Comparison of ENCODE assay signal across 8 cellular contexts in the genomic region with DNA sequence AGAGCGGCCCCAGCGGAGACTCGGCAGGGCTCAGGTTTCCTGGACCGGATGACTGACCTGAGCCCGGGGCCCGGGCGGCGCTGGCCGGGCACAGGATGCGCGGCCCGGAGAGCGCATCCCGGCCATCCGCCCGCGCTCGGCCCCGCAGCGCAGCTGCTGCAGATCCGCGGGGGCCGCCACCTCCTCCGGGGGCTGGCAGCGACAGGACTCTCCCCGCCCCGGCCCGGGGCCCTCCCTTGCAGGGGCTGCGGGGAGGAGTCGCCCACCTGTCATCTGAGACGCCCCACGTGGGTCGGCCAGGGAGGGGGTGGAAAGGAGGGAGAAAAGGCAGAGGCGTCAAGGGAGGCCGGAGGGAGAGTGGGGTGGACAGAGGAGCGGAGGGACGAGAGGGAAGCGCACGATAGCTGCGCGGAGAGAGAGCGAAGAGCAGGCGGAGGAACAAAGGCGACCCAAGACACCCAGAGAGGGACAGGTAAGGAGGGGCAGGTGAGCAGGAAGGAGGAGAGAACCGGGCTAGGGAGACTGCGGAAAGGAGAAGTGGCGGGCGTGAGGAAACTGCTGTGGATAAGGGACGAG. TPM values are rescaled to one million over a fixed set of nuclear protein-coding genes. Genes with fewer than 3 reads are reported as not detected.
A peak's percentile ranks its signal among the peaks of the same experiment; 100 is the strongest.
DNase-seq lines count a peak whose midpoint lies in the region; ATAC-seq and TF ChIP-seq lines count a peak whose summit lies in the region.

No MANE protein-coding gene starts in this region.

- peak overlapping the region; percentile 95 for H3K4me2 ChIP-seq in GM23248 (ENCODE audit: unreplicated experiment)

- peaks cover 24% of the 10 kb centered on the region; the same call in 1 of the 2 replicates for H4K20me1 ChIP-seq in GM23248 (ENCODE audit: insufficient read depth)

- H3K79me2 ChIP-seq in GM23248 (ENCODE audit: insufficient read depth): peaks cover 45% of the 10 kb centered on the region

- peak; percentile 78 for ATAC-seq in SK-N-SH treated with all-trans-retinoic acid at 6 μM for 48 hours

- H3K36me3 ChIP-seq in GM06990 (ENCODE audit: control insufficient read depth, insufficient read depth, low read length) (no peaks in the 10 kb centered on the region), GM23248 (ENCODE audit: low read depth) (peaks cover 18% of the 10 kb centered on the region), ascending aorta (peaks cover 0 to 5% of the 10 kb centered on the region in 2 donors)

- no peaks in the 10 kb centered on the region for H3K27me3 ChIP-seq in GM06990 (replicated peaks; ENCODE audit: control insufficient read depth, insufficient read depth, low read length)
- H3K27me3 ChIP-seq in GM23248 (replicated peaks; ENCODE audit: insufficient read depth): no peaks in the 10 kb centered on the region
- H3K27me3 ChIP-seq in ascending aorta: no peaks in the 10 kb centered on the region

- intact Hi-C loops in ascending aorta (cut with DNase I): loop anchor here (2.0 to 5.0 kb wide), 6 partner anchors 43 to 794 kb away; partner anchors contain the start of genes NOL11 and WIPI1

- H2AFZ ChIP-seq in GM23248: peak overlapping the region; percentile 97

- no peaks in the 10 kb centered on the region for H3K9me2 ChIP-seq in GM23248 (ENCODE audit: insufficient read depth)

- TF ChIP-seq CTCF in GM06990 (IDR thresholded peaks at IDR 0.05; ENCODE audit: insufficient read depth, low read length, poor library complexity, severe bottlenecking) (no peak), ascending aorta (IDR thresholded peaks at IDR 0.05) (peak in 1 of 3 experiments; percentile 25), retinal pigment epithelial cell (conservative IDR thresholded peaks at IDR 0.05; ENCODE audit: low read depth, low read length) (peak; percentile 13)

- H3K4me1 ChIP-seq in GM23248 (ENCODE audit: insufficient read depth) (peaks cover 28% of the 10 kb centered on the region), ascending aorta (peaks cover 0 to 25% of the 10 kb centered on the region in 2 donors)

- H3K4me3 ChIP-seq in GM06990 (replicated peaks; ENCODE audit: low read depth, low read length): peak overlapping the region; percentile 94
- H3K4me3 ChIP-seq in GM23248: peak overlapping the region; percentile 99
- peak overlapping the region; percentile 88 to 100 for H3K4me3 ChIP-seq in ascending aorta
- H3K4me3 ChIP-seq in retinal pigment epithelial cell (ENCODE audit: low read length): peak overlapping the region; percentile 99

- H3K9me3 ChIP-seq in GM23248 (ENCODE audit: low read depth): no peaks in the 10 kb centered on the region
- H3K9me3 ChIP-seq in ascending aorta: no peaks in the 10 kb centered on the region

- DNase-seq in GM06990 (ENCODE audit: extremely low read depth, insufficient read length): peak; percentile 83
- DNase-seq in GM23248: peak; percentile 80
- peak; percentile 72 for DNase-seq in LHCN-M2 (ENCODE audit: low read depth)
- peak; percentile 47 to 90 for DNase-seq in ascending aorta (ENCODE audit: low spot score in 2 of 2)
- DNase-seq in hepatic stellate cell (ENCODE audit: low spot score): peak; percentile 77
- peak; percentile 31 for DNase-seq in retinal pigment epithelial cell (ENCODE audit: low read depth)
- DNase-seq in NCI-H1048 (lab: John Stamatoyannopoulos, UW): no peak

- in situ Hi-C loops in GM23248 (cut with MboI): no loop called here

- H3K9ac ChIP-seq in GM23248: peak overlapping the region; percentile 97

- H3K27ac ChIP-seq in GM23248 (peak overlapping the region; percentile 95), ascending aorta (peak overlapping the region; percentile 96)

- peaks cover 37% of the 10 kb centered on the region for H3F3A ChIP-seq in GM23248 (ENCODE audit: insufficient read depth)

- WGBS in GM23248 (ENCODE audit: low coverage in 1 of 2, low lambda C conversion rate in 2 of 2, missing lambda C conversion rate in 2 of 2), 2 experiments: 0 to 3% methylated on average over 29 to 49 of the region's 49 CpGs

TF ChIP-seq in SK-N-SH treated with all-trans-retinoic acid at 6 μM for 48 hours, 23 proteins besides CTCF, POLR2A, EP300 and RAD21:
- TF ChIP-seq POU6F1 (CRISPR knock-in tag; IDR thresholded peaks at IDR 0.05; ENCODE audit: borderline replicate concordance, low read depth) (no peak), ESRRG (CRISPR knock-in tag; IDR thresholded peaks at IDR 0.05) (no peak), CREB5 (CRISPR knock-in tag; IDR thresholded peaks at IDR 0.05; ENCODE audit: low read depth) (peak; percentile 48; the same call in 1 of the 2 replicates), CSRNP3 (CRISPR knock-in tag; IDR thresholded peaks at IDR 0.05) (peak; percentile 80; the same call in 1 of the 2 replicates), GLIS3 (CRISPR knock-in tag; IDR thresholded peaks at IDR 0.05) (no peak)

RNA-seq across cellular contexts. Expression of gene PRKAR1A, which starts 0.5 kb away (rescaled TPM):
- 281 and 287 TPM in 2 replicates for total RNA-seq in GM23248 (2014; rRNA removed; shearing (Covaris generic))
- polyA plus RNA-seq in GM23248 (2016; fragmentation: Nextera tagmentation; extraction: Ambion mirVana): 331 and 332 TPM in 2 replicates
- total RNA-seq in LHCN-M2 (2014; rRNA removed) (233 and 262 TPM in 2 replicates), ascending aorta (233 TPM)
- 97.2 TPM for polyA plus RNA-seq in LHCN-M2 (2012)

RNA-seq across cellular contexts. Expression of gene WIPI1, which starts 54.5 kb away (rescaled TPM):
- total RNA-seq in GM23248 (2014; rRNA removed; shearing (Covaris generic)): 82.0 and 91.4 TPM in 2 replicates
- 99.1 and 100 TPM in 2 replicates for polyA plus RNA-seq in GM23248 (2016; fragmentation: Nextera tagmentation; extraction: Ambion mirVana)
- total RNA-seq in LHCN-M2 (2014; rRNA removed): 30.8 and 37.7 TPM in 2 replicates
- polyA plus RNA-seq in LHCN-M2 (2012): 51.7 TPM
- total RNA-seq in ascending aorta: 18.0 TPM
